ENCODE assay signal across 15 cellular contexts in the genomic region with DNA sequence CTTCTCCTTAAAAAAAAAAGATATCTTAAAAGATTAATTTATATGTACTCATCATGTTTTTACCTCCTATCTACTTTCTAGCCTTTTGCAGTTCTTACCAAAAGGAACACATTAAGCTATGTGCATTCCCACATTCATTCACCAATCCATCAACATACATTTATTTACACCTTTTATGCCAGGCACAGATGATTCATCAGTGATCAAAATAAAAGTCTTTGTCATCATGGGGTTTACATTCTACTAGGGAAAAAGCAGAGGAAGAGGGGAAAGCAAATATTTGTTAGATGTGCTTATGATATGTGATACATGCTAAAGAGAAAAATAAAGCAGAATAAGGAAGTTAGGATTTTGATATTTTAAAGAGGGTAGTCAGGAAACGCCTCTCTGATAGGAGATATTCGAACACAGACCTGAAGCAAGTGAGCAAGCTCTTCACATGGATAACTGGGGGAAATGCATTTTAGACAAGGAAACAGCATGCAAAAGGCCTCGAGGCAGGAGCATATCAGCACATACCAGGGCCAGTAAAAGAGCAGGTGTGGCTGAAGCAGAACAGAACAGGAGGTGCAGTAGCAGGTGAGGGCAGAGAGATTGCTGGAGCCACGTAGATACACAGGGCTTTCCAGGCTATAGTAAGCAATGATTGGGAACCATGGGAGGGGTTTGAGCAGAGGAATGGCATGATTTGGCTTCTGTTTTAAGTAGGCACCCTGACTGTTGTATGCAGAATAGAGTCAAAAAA.
DNase-seq lines count a peak whose midpoint lies in the region; ATAC-seq, FAIRE-seq and TF ChIP-seq lines count a peak whose summit lies in the region.
"Had no signal": no experiment of that assay in that cellular context is flagged by ENCODE, and none has a peak within 500 bp of the region (broad histone marks: within the 10 kb centered on the region; RNA-seq: fewer than 3 reads in every experiment).

No MANE protein-coding gene starts in this region.

- H3K36me3 ChIP-seq in bronchial epithelial cell (ENCODE audit: control insufficient read depth, insufficient read depth, low read length): no peaks in the 10 kb centered on the region
- no peaks in the 10 kb centered on the region for H3K36me3 ChIP-seq in mucosa of descending colon (ENCODE audit: low read depth)

- H3K36me3 Mint-ChIP-seq in endothelial cell (ENCODE audit: low read depth, unreplicated experiment): no peaks in the 10 kb centered on the region

- H3K27me3 Mint-ChIP-seq in endothelial cell (ENCODE audit: unreplicated experiment): no peaks in the 10 kb centered on the region
- H3K27me3 Mint-ChIP-seq: CD4-positive, alpha-beta T cell had no signal

- DNase-seq in DMS53 treated with DMSO at 0.1 percent for 48 hours (lab: John Stamatoyannopoulos, UW; ENCODE audit: unreplicated experiment): peak; percentile 84
- peak; percentile 24 for DNase-seq in M059J (ENCODE audit: low read depth)
- peak; percentile 90 for DNase-seq in bronchial epithelial cell (ENCODE audit: low read depth)
- peak in 1 of 3 donors; percentile 53 for DNase-seq in mucosa of descending colon
- DNase-seq in endothelial cell (ENCODE audit: low spot score): no peak
- DNase-seq: activated CD4-positive, alpha-beta T cell treated with anti-CD3 and anti-CD28 coated beads, Interleukin-2, amount 50 U/mL, for 1 hour; activated effector memory CD4-positive, alpha-beta T cell treated with anti-CD3 and anti-CD28 coated beads, Interleukin-2, amount 50 U/mL, for 16 hours; CD4-positive, alpha-beta T cell; NCI-H1048; substantia nigra; SW 1271 had no signal

- H3K27ac Mint-ChIP-seq in endothelial cell (ENCODE audit: unreplicated experiment): no peak overlapping the region
- H3K27ac Mint-ChIP-seq: CD4-positive, alpha-beta T cell had no signal

- H3K4me3 Mint-ChIP-seq in endothelial cell (ENCODE audit: unreplicated experiment): no peak overlapping the region
- H3K4me3 Mint-ChIP-seq: CD4-positive, alpha-beta T cell; nephron had no signal

- no peaks in the 10 kb centered on the region for H3K9me3 Mint-ChIP-seq in endothelial cell (ENCODE audit: unreplicated experiment)
- H3K9me3 Mint-ChIP-seq: CD4-positive, alpha-beta T cell; nephron had no signal

- H3K27me3 ChIP-seq in bronchial epithelial cell (ENCODE audit: control insufficient read depth, insufficient read depth, low read length): no peaks in the 10 kb centered on the region

- no peaks in the 10 kb centered on the region for H3K9me3 ChIP-seq in mucosa of descending colon

- ATAC-seq in mucosa of descending colon (peak; percentile 99), HG03095 (IDR thresholded peaks at IDR 0.05; ENCODE audit: unreplicated experiment) (no peak), GM21390 (IDR thresholded peaks at IDR 0.05; ENCODE audit: unreplicated experiment) (no peak), HG02763 (IDR thresholded peaks at IDR 0.05; ENCODE audit: unreplicated experiment) (no peak)

- peaks cover 6% of the 10 kb centered on the region for H3K4me1 Mint-ChIP-seq in endothelial cell (ENCODE audit: unreplicated experiment)

- FAIRE-seq in bronchial epithelial cell (lab: Jason Lieb, UNC): no peak

- peaks cover 10% of the 10 kb centered on the region for H3K4me1 ChIP-seq in mucosa of descending colon (ENCODE audit: low read depth)

- intact Hi-C loops in mucosa of descending colon (cut with DNase I, micrococcal nuclease): no loop called here

- H3K4me3 ChIP-seq in bronchial epithelial cell (ENCODE audit: low read depth, low read length) (no peak overlapping the region), mucosa of descending colon (no peak overlapping the region)

- no peak for TF ChIP-seq CTCF in bronchial epithelial cell (IDR thresholded peaks at IDR 0.05; ENCODE audit: insufficient read depth, low read length, severe bottlenecking)
- TF ChIP-seq CTCF in mucosa of descending colon (IDR thresholded peaks at IDR 0.05): no peak
- no peak for TF ChIP-seq CTCF in endothelial cell (IDR thresholded peaks at IDR 0.05; ENCODE audit: unreplicated experiment)
